ENCODE assay signal across 25 cellular contexts in genomic region chr5:56918054-56918453, GRCh38. TPM values are rescaled to one million over a fixed set of nuclear protein-coding genes. Genes with fewer than 3 reads are reported as not detected.
A peak's percentile ranks its signal among the peaks of the same experiment; 100 is the strongest.
DNase-seq lines count a peak whose midpoint lies in the region; ATAC-seq and TF ChIP-seq lines count a peak whose summit lies in the region.
"Had no signal": no experiment of that assay in that cellular context is flagged by ENCODE, and none has a peak within 500 bp of the region (broad histone marks: within the 10 kb centered on the region; RNA-seq: fewer than 3 reads in every experiment).

No MANE protein-coding gene starts in this region.

- no peak for TF ChIP-seq POLR2A in spleen (IDR thresholded peaks at IDR 0.05)

- intact Hi-C loops in Caco-2 (cut with micrococcal nuclease; ENCODE audit: unreplicated experiment) (loop anchor here (1.0 kb wide), 1 partner anchor 8 kb away; no protein-coding TSS in a partner anchor), right cardiac atrium (cut with DNase I) (no loop called here), spleen (cut with DNase I; ENCODE audit: low total_unique reads) (no loop called here)

- H3K36me3 Mint-ChIP-seq in Caco-2 (ENCODE audit: insufficient read depth, unreplicated experiment), result peaks cover 33% of the 10 kb centered on the region

- peak; percentile 74 to 83 for DNase-seq in Caco-2
- no peak for DNase-seq in RWPE2 (ENCODE audit: low spot score)
- DNase-seq in right cardiac atrium, result no peak
- no peak for DNase-seq in spleen
- no peak for DNase-seq in effector CD4-positive, alpha-beta T cell
- DNase-seq in NCI-H526 (lab: John Stamatoyannopoulos, UW), result no peak
- DNase-seq: activated CD4-positive, alpha-beta T cell treated with anti-CD3 and anti-CD28 coated beads, Interleukin-2, amount 10 ng/mL, durations not matched to agents 7 days and 5 days; activated naive CD4-positive, alpha-beta T cell treated with Interleukin-2 at 50 U/mL for 16 hours; activated T-cell treated with anti-CD3 and anti-CD28 coated beads, Interleukin-2, amount 50 U/mL, for 72 hours; GM23248; naive thymus-derived CD8-positive, alpha-beta T cell; NCI-H1694; NK-92 treated with Interleukin-12 subunit alpha and Interleukin-12 subunit beta, amount 100 ng/mL, for 24 hours; PC-9; stimulated activated CD4-positive, alpha-beta T cell treated with anti-CD3 and anti-CD28 coated beads, Interleukin-4, amount 100 ng/mL, for 1 hour; substantia nigra; SW 1271; T-helper 9 cell; WERI-Rb-1 had no signal

- no peaks in the 10 kb centered on the region for H3K9me3 Mint-ChIP-seq in Caco-2 (ENCODE audit: unreplicated experiment)
- H3K9me3 Mint-ChIP-seq: activated CD4-positive, alpha-beta T cell treated with anti-CD3 and anti-CD28 coated beads, Interleukin-2, amount 10 ng/mL, durations not matched to agents 7 days and 5 days; activated T-cell treated with anti-CD3 and anti-CD28 coated beads, Interleukin-2, amount 50 U/mL, for 72 hours; brain; mesothelial cell of epicardium; naive thymus-derived CD8-positive, alpha-beta T cell had no signal

- POLR2A ChIA-PET in Caco-2 (lab: Charles Lee), result interaction anchor here (0.6 to 1.6 kb wide), 3 partner anchors 8 to 210 kb away, joined by 3 to 17 read pairs (median 5); partner anchors contain the start of gene SETD9

- CTCF ChIA-PET in Caco-2 (lab: Charles Lee), result interaction anchor here (1.3 to 1.4 kb wide), 3 partner anchors 8 to 647 kb away, joined by 4 to 5 read pairs (median 5); partner anchors contain the start of gene SETD9

- H3K4me1 Mint-ChIP-seq in Caco-2 (ENCODE audit: low read depth, unreplicated experiment), result peaks cover 15% of the 10 kb centered on the region

- H3K4me3 ChIP-seq in Caco-2 (ENCODE audit: low read depth, low read length) (no peak overlapping the region), RWPE2 (ENCODE audit: severe bottlenecking) (no peak overlapping the region), right cardiac atrium (ENCODE audit: low read length) (no peak overlapping the region), mesodermal cell (ENCODE audit: extremely low read depth, insufficient read depth, low read length, poor library complexity, severe bottlenecking) (no peak overlapping the region), spleen (no peak overlapping the region)
- H3K4me3 ChIP-seq: BLaER1, GM12878, GM23248, PC-9 had no signal

- H3K4me1 ChIP-seq in Caco-2 (peaks cover 13% of the 10 kb centered on the region), RWPE2 (ENCODE audit: insufficient read depth, poor library complexity, severe bottlenecking) (no peaks in the 10 kb centered on the region), right cardiac atrium (ENCODE audit: control insufficient read depth, insufficient read depth, low read length) (peaks cover 3% of the 10 kb centered on the region), mesodermal cell (ENCODE audit: control insufficient read depth, insufficient read depth, low read length, poor library complexity, severe bottlenecking) (no peaks in the 10 kb centered on the region), spleen (peaks cover 0 to 6% (median 0%) of the 10 kb centered on the region in 6 donors)
- H3K4me1 ChIP-seq: BLaER1 had no signal

- no peaks in the 10 kb centered on the region for H3K27me3 Mint-ChIP-seq in Caco-2 (ENCODE audit: insufficient read depth, unreplicated experiment)
- H3K27me3 Mint-ChIP-seq: activated CD4-positive, alpha-beta T cell treated with anti-CD3 and anti-CD28 coated beads, Interleukin-2, amount 10 ng/mL, durations not matched to agents 7 days and 5 days; brain; naive thymus-derived CD8-positive, alpha-beta T cell had no signal

- ATAC-seq in RWPE2 (ENCODE audit: low read depth), result peak; percentile 42; the same call in 2 of the 3 replicates
- ATAC-seq in right cardiac atrium, result peak; percentile 31 to 36
- ATAC-seq in GM21390 (IDR thresholded peaks at IDR 0.05; ENCODE audit: unreplicated experiment), result no peak
- ATAC-seq: activated T-cell treated with anti-CD3 and anti-CD28 coated beads, Interleukin-2, amount 50 U/mL, for 72 hours; naive thymus-derived CD8-positive, alpha-beta T cell had no signal

- TF ChIP-seq CTCF in Caco-2 (IDR thresholded peaks at IDR 0.05; ENCODE audit: insufficient read depth in 1 of 2, low read depth in 1 of 2, low read length in 1 of 2, severe bottlenecking in 1 of 2, unreplicated experiment in 1 of 2) (no peak), RWPE2 (IDR thresholded peaks at IDR 0.05; ENCODE audit: poor library complexity, severe bottlenecking) (no peak), spleen (IDR thresholded peaks at IDR 0.05 in 8 of 11, conservative IDR thresholded peaks at IDR 0.05 in 3 of 11) (no peak)

- no TSS peak for BruUV-seq in Caco-2 (replicated peaks; lab: Mats Ljungman, UMichigan)

- H3K27ac Mint-ChIP-seq in Caco-2 (ENCODE audit: unreplicated experiment), result peak overlapping the region; percentile 69
- H3K27ac Mint-ChIP-seq: activated CD4-positive, alpha-beta T cell treated with anti-CD3 and anti-CD28 coated beads, Interleukin-2, amount 10 ng/mL, durations not matched to agents 7 days and 5 days; activated T-cell treated with anti-CD3 and anti-CD28 coated beads, Interleukin-2, amount 50 U/mL, for 72 hours; brain; mesothelial cell of epicardium had no signal

- WGBS in right cardiac atrium, result 68% methylated on average over 2 of the region's 2 CpGs
- WGBS in mesodermal cell (ENCODE audit: insufficient coverage in 2 of 2), 2 experiments, result 83% methylated on average over 1 to 2 of the region's 2 CpGs
- 69 to 91% (median 80%) methylated on average over 2 of the region's 2 CpGs for WGBS in spleen, 5 donors

- H3K9me3 ChIP-seq in Caco-2 (no peaks in the 10 kb centered on the region), RWPE2 (ENCODE audit: severe bottlenecking) (no peaks in the 10 kb centered on the region), right cardiac atrium (ENCODE audit: control insufficient read depth, low read length) (no peaks in the 10 kb centered on the region), mesodermal cell (ENCODE audit: control insufficient read depth, low read length) (no peaks in the 10 kb centered on the region), spleen (no peaks in the 10 kb centered on the region)
- H3K9me3 ChIP-seq: BLaER1 had no signal

- H3K36me3 ChIP-seq in Caco-2 (ENCODE audit: control insufficient read depth, insufficient read depth, low read length), result no peaks in the 10 kb centered on the region
- H3K36me3 ChIP-seq in RWPE2 (ENCODE audit: low read depth), result peaks cover 42% of the 10 kb centered on the region
- peaks cover 24% of the 10 kb centered on the region for H3K36me3 ChIP-seq in mesodermal cell (ENCODE audit: control insufficient read depth, insufficient read depth, low read length)
- H3K36me3 ChIP-seq in spleen, result peaks cover under 1 to 48% (median 15%) of the 10 kb centered on the region in 6 donors

- peak overlapping the region; percentile 1 for H3K4me3 Mint-ChIP-seq in Caco-2 (ENCODE audit: unreplicated experiment)
- H3K4me3 Mint-ChIP-seq: activated CD4-positive, alpha-beta T cell treated with anti-CD3 and anti-CD28 coated beads, Interleukin-2, amount 10 ng/mL, durations not matched to agents 7 days and 5 days; activated T-cell treated with anti-CD3 and anti-CD28 coated beads, Interleukin-2, amount 50 U/mL, for 72 hours; mesothelial cell of epicardium; naive thymus-derived CD8-positive, alpha-beta T cell had no signal

- no peak overlapping the region for H3K27ac ChIP-seq in RWPE2 (ENCODE audit: poor library complexity, severe bottlenecking)
- H3K27ac ChIP-seq in right cardiac atrium (ENCODE audit: low read length), result no peak overlapping the region
- H3K27ac ChIP-seq in mesodermal cell (ENCODE audit: low read depth, low read length, severe bottlenecking), result peak overlapping the region; percentile 0
- no peak overlapping the region for H3K27ac ChIP-seq in spleen
- H3K27ac ChIP-seq: BLaER1, GM23248, PC-9, WERI-Rb-1 had no signal

- H3K27me3 ChIP-seq in Caco-2 (replicated peaks; ENCODE audit: control insufficient read depth, insufficient read depth, low read length) (no peaks in the 10 kb centered on the region), RWPE2 (ENCODE audit: insufficient read depth, poor library complexity, severe bottlenecking) (no peaks in the 10 kb centered on the region), right cardiac atrium (ENCODE audit: control insufficient read depth, insufficient read depth) (no peaks in the 10 kb centered on the region), spleen (replicated peaks in 1 of 7) (no peaks in the 10 kb centered on the region)
- H3K27me3 ChIP-seq: BLaER1 had no signal

RNA-seq across cellular contexts. Expression of gene SETD9, which starts 8.7 kb away (rescaled TPM):
- 10.5 and 13.1 TPM in 2 replicates for total RNA-seq in Caco-2 (2022)
- total RNA-seq in right cardiac atrium, result 10 to 100 TPM; 11.6 to 17.0 (median 14.3) TPM
- 8.3 TPM for polyA plus RNA-seq in right cardiac atrium
- polyA plus RNA-seq in mesodermal cell (2013, experiment 1 of 2), result 10.7 TPM
- 10.9 TPM for polyA plus RNA-seq in mesodermal cell (2013, experiment 2 of 2)
- total RNA-seq in spleen, result 1 to 10 TPM; 5.6 to 6.2 (median 6.1) TPM
- 1 to 10 TPM; 3.7 to 5.9 (median 4.3) TPM for polyA plus RNA-seq in spleen

RNA-seq across cellular contexts. Expression of gene MIER3, which starts 33.9 kb away (rescaled TPM):
- 52.7 and 54.0 TPM in 2 replicates for total RNA-seq in Caco-2 (2022)
- total RNA-seq in right cardiac atrium, result 10 to 100 TPM; 14.0 to 19.8 (median 18.1) TPM
- 4.3 TPM for polyA plus RNA-seq in right cardiac atrium
- polyA plus RNA-seq in mesodermal cell (2013, experiment 1 of 2), result 22.8 TPM
- polyA plus RNA-seq in mesodermal cell (2013, experiment 2 of 2), result 23.4 TPM
- total RNA-seq in spleen, result 10 to 100 TPM; 12.8 to 24.6 (median 18.4) TPM
- polyA plus RNA-seq in spleen, result 1 to 10 TPM; 5.3 to 6.2 (median 6.0) TPM

Comparison
In these comparisons a context has a peak if more than half of its experiments do, and no peak if none do; other contexts are left out.
1. DNase-seq: peak in Caco-2 (2 of 2); none in RWPE2 (single experiment), right cardiac atrium (0 of 3), spleen (single experiment), effector CD4-positive, alpha-beta T cell (single experiment) and NCI-H526 (0 of 2).